ENCODE assay signal across 14 cellular contexts in the genomic region with DNA sequence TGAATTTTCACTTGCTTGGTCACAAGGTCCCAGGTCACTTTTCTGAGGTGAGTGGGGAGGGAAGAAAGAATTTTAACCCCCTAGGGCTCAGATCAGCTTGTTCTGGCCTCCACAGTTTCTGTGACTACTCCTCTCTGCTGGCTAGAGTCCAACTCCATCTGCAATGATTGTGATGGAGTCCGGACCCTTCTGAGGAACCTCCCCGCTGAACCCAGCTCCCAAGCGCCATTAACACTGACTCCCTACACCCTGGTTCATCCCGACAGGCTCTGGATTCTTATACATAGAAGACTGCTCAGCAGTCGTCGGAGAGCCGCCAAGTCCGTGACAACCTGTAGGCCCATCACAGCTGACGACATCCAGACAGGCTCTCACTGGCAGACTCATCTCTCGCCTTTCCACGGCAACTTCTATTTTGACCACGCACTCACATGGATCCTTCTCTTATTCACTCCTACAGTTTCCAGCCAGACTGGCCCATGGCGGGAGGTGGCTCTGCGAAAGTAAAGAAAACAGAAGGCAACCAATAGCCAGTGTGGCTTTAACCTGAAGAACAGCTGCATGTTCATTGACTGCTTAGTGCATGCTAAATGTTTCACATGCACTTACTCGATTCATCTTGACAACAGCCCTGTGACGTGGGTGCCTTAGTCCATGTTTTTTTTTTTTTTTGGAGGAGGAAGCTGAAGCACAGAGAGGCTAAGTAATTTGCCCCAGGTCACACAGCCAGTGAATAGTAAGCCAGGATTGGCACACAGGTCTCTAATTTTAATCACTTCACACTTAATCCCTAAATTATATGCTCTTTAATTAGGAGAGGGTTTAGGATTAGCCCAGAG.
A peak's percentile ranks its signal among the peaks of the same experiment; 100 is the strongest.
DNase-seq lines count a peak whose midpoint lies in the region; ATAC-seq and TF ChIP-seq lines count a peak whose summit lies in the region.
"Had no signal": no experiment of that assay in that cellular context is flagged by ENCODE, and none has a peak within 500 bp of the region (broad histone marks: within the 10 kb centered on the region; RNA-seq: fewer than 3 reads in every experiment).

No MANE protein-coding gene starts in this region.

- no peak for TF ChIP-seq POLR2A in transverse colon (IDR thresholded peaks at IDR 0.05)

- ATAC-seq in activated T-helper 17 cell treated with anti-CD3 and anti-CD28 coated beads, Interleukin-2, amount 50 U/mL, for 72 hours (replicated peaks) = no peak
- ATAC-seq: esophagus mucosa had no signal

- no peak overlapping the region for H3K4me3 Mint-ChIP-seq in activated T-helper 17 cell treated with anti-CD3 and anti-CD28 coated beads, Interleukin-2, amount 50 U/mL, for 72 hours

- H2BK15ac ChIP-seq in mesenchymal stem cell (ENCODE audit: low read depth, poor library complexity, severe bottlenecking) = no peak overlapping the region

- H3K36me3 ChIP-seq in cardiac muscle cell (no peaks in the 10 kb centered on the region), right atrium auricular region (no peaks in the 10 kb centered on the region), mesenchymal stem cell (ENCODE audit: control insufficient read depth in 1 of 2, insufficient read depth in 2 of 2, low read depth in 1 of 2, low read length in 2 of 2) (no peaks in the 10 kb centered on the region), transverse colon (no peaks in the 10 kb centered on the region), smooth muscle cell (ENCODE audit: low read depth) (no peaks in the 10 kb centered on the region)
- H3K36me3 ChIP-seq: breast epithelium, tibial artery had no signal

- H4K8ac ChIP-seq in mesenchymal stem cell (ENCODE audit: low read length) = no peak overlapping the region

- no peak overlapping the region for H3K9ac ChIP-seq in mesenchymal stem cell (ENCODE audit: low read length)
- no peak overlapping the region for H3K9ac ChIP-seq in smooth muscle cell (ENCODE audit: low read depth)

- H2BK5ac ChIP-seq in mesenchymal stem cell (ENCODE audit: low read depth, low read length, poor library complexity, severe bottlenecking) = no peak overlapping the region

- H4K20me1 ChIP-seq in smooth muscle cell (ENCODE audit: low read depth) = no peaks in the 10 kb centered on the region

- H3K27ac ChIP-seq in cardiac muscle cell = peak overlapping the region; percentile 52
- no peak overlapping the region for H3K27ac ChIP-seq in right atrium auricular region
- no peak overlapping the region for H3K27ac ChIP-seq in mesenchymal stem cell (ENCODE audit: low read length, poor library complexity, severe bottlenecking)
- peak overlapping the region; percentile 14 to 69 (median 38) for H3K27ac ChIP-seq in transverse colon
- no peak overlapping the region for H3K27ac ChIP-seq in smooth muscle cell (ENCODE audit: low read depth)
- H3K27ac ChIP-seq: tibial artery had no signal

- TF ChIP-seq CTCF in cardiac muscle cell (IDR thresholded peaks at IDR 0.05; ENCODE audit: low read depth, low read length) (no peak), right atrium auricular region (IDR thresholded peaks at IDR 0.05) (no peak), transverse colon (IDR thresholded peaks at IDR 0.05) (no peak), smooth muscle cell (IDR thresholded peaks at IDR 0.05; ENCODE audit: borderline replicate concordance, insufficient read depth, poor library complexity, severe bottlenecking) (no peak)

- no peak overlapping the region for H2AK5ac ChIP-seq in mesenchymal stem cell (ENCODE audit: low read length, severe bottlenecking)

- H2AFZ ChIP-seq in mesenchymal stem cell (ENCODE audit: low read depth, low read length) (no peak overlapping the region), smooth muscle cell (ENCODE audit: low read depth) (no peak overlapping the region)

- peak; percentile 44 to 56 for DNase-seq in cardiac muscle cell (ENCODE audit: low read depth in 1 of 2, low spot score in 1 of 2)
- no peak for DNase-seq in right atrium auricular region (ENCODE audit: low spot score)
- peak; percentile 91 for DNase-seq in mesenchymal stem cell
- no peak for DNase-seq in transverse colon
- no peak for DNase-seq in activated CD4-positive, alpha-beta T cell treated with anti-CD3 and anti-CD28 coated beads, Interleukin-2, amount 50 U/mL, for 1 hour
- DNase-seq in smooth muscle cell (lab: John Stamatoyannopoulos, UW; ENCODE audit: unreplicated experiment) = no peak
- DNase-seq in RKO (ENCODE audit: low spot score) = no peak
- DNase-seq: activated T-cell treated with anti-CD3 and anti-CD28 coated beads, Interleukin-2, amount 50 U/mL, for 1 hour; NCI-H2029 treated with DMSO at 0.1 percent for 48 hours; RPMI8226; tibial artery had no signal

- H3K4me1 ChIP-seq in cardiac muscle cell (ENCODE audit: low read depth) (peaks cover 25% of the 10 kb centered on the region), right atrium auricular region (peaks cover 0 to 25% of the 10 kb centered on the region in 2 donors), mesenchymal stem cell (ENCODE audit: control insufficient read depth, insufficient read depth, low read depth, low read length) (peaks cover 6% of the 10 kb centered on the region), transverse colon (peaks cover 12 to 28% (median 16%) of the 10 kb centered on the region in 4 donors), smooth muscle cell (ENCODE audit: low read depth) (peaks cover 30% of the 10 kb centered on the region)
- H3K4me1 ChIP-seq: breast epithelium, tibial artery had no signal

- no peak overlapping the region for H4K91ac ChIP-seq in mesenchymal stem cell (ENCODE audit: low read length)

- H3K79me2 ChIP-seq in smooth muscle cell (ENCODE audit: low read depth) = no peaks in the 10 kb centered on the region

- H3K4me1 Mint-ChIP-seq in activated T-helper 17 cell treated with anti-CD3 and anti-CD28 coated beads, Interleukin-2, amount 50 U/mL, for 72 hours = peaks cover 9% of the 10 kb centered on the region

- H3F3A ChIP-seq in smooth muscle cell (ENCODE audit: low read depth) = no peaks in the 10 kb centered on the region

- peak overlapping the region; percentile 61 for H2BK120ac ChIP-seq in mesenchymal stem cell (ENCODE audit: low read depth, low read length)

- in situ Hi-C loops in transverse colon (cut with MboI; ENCODE audit: low pct_ligation_motif_present in 1 of 4, low pct_unique_long_range_greater_than_20kb in 1 of 4, low sequenced_read_pairs in 3 of 4) = loop anchor here in 1 of 4 donors (25.0 kb wide), 1 partner anchor 516 kb away; a partner anchor contains a TSS

- H3K27me3 Mint-ChIP-seq in activated T-helper 17 cell treated with anti-CD3 and anti-CD28 coated beads, Interleukin-2, amount 50 U/mL, for 72 hours = no peaks in the 10 kb centered on the region

- intact Hi-C loops in transverse colon (cut with DNase I; ENCODE audit: low total_unique reads) = loop anchor here (1.0 kb wide), 1 partner anchor 19 kb away; no protein-coding TSS in a partner anchor

- no peaks in the 10 kb centered on the region for H3K27me3 ChIP-seq in cardiac muscle cell
- no peaks in the 10 kb centered on the region for H3K27me3 ChIP-seq in right atrium auricular region
- peaks cover 19 to 48% of the 10 kb centered on the region in 2 experiments for H3K27me3 ChIP-seq in mesenchymal stem cell (ENCODE audit: control insufficient read depth in 1 of 2, insufficient read depth in 1 of 2, low read length in 2 of 2)
- H3K27me3 ChIP-seq in transverse colon = no peaks in the 10 kb centered on the region
- peaks cover 17% of the 10 kb centered on the region for H3K27me3 ChIP-seq in smooth muscle cell (ENCODE audit: low read depth)
- H3K27me3 ChIP-seq: breast epithelium had no signal

- WGBS in mesenchymal stem cell = 38% methylated on average over 16 of the region's 16 CpGs
- WGBS in transverse colon (ENCODE audit: low coverage in 1 of 2), 2 donors = 54 to 68% methylated on average over 5 to 16 of the region's 16 CpGs
- 57% methylated on average over 16 of the region's 16 CpGs for WGBS in smooth muscle cell (ENCODE audit: low lambda C conversion rate)

- no peaks in the 10 kb centered on the region for H3K9me3 ChIP-seq in cardiac muscle cell (ENCODE audit: low read depth)
- no peaks in the 10 kb centered on the region for H3K9me3 ChIP-seq in right atrium auricular region
- H3K9me3 ChIP-seq in mesenchymal stem cell (ENCODE audit: control insufficient read depth, low read length) = no peaks in the 10 kb centered on the region
- H3K9me3 ChIP-seq in transverse colon = no peaks in the 10 kb centered on the region
- H3K9me3 ChIP-seq in smooth muscle cell (replicated peaks; ENCODE audit: low read depth) = no peaks in the 10 kb centered on the region
- H3K9me3 ChIP-seq: breast epithelium, tibial artery had no signal

- peak overlapping the region in 1 of 2 experiments; percentile 97 for H3K4ac ChIP-seq in mesenchymal stem cell (ENCODE audit: low read depth in 1 of 2, low read length in 2 of 2)

- peak overlapping the region; percentile 37 to 42 for H3K18ac ChIP-seq in mesenchymal stem cell (ENCODE audit: low read depth in 1 of 2, low read length in 2 of 2)

- H3K79me1 ChIP-seq in mesenchymal stem cell (replicated peaks; ENCODE audit: low read length, poor library complexity, severe bottlenecking) = no peaks in the 10 kb centered on the region

- no peak overlapping the region for H3K4me2 ChIP-seq in mesenchymal stem cell (ENCODE audit: low read length, poor library complexity, severe bottlenecking)
- H3K4me2 ChIP-seq in smooth muscle cell = no peak overlapping the region

- no peak overlapping the region for H3K14ac ChIP-seq in mesenchymal stem cell (ENCODE audit: low read length in 2 of 2)

- H3K23ac ChIP-seq in mesenchymal stem cell (ENCODE audit: low read length in 2 of 2) = no peak overlapping the region

- no peak overlapping the region for H3K4me3 ChIP-seq in cardiac muscle cell
- no peak overlapping the region for H3K4me3 ChIP-seq in right atrium auricular region
- H3K4me3 ChIP-seq in mesenchymal stem cell (ENCODE audit: insufficient read depth in 1 of 2, low read depth in 1 of 2, low read length in 2 of 2) = no peak overlapping the region
- no peak overlapping the region for H3K4me3 ChIP-seq in transverse colon
- no peak overlapping the region for H3K4me3 ChIP-seq in smooth muscle cell
- H3K4me3 ChIP-seq: breast epithelium, tibial artery had no signal

- H2BK12ac ChIP-seq in mesenchymal stem cell (ENCODE audit: low read length in 2 of 2) = peak overlapping the region; percentile 71 to 83

- H3K9me3 Mint-ChIP-seq in activated T-helper 17 cell treated with anti-CD3 and anti-CD28 coated beads, Interleukin-2, amount 50 U/mL, for 72 hours = no peaks in the 10 kb centered on the region

- no peak for TF ChIP-seq EP300 in transverse colon (IDR thresholded peaks at IDR 0.05; ENCODE audit: low read depth)

- H3K36me3 Mint-ChIP-seq in activated T-helper 17 cell treated with anti-CD3 and anti-CD28 coated beads, Interleukin-2, amount 50 U/mL, for 72 hours (ENCODE audit: low read depth) = no peaks in the 10 kb centered on the region

- H3K27ac Mint-ChIP-seq in activated T-helper 17 cell treated with anti-CD3 and anti-CD28 coated beads, Interleukin-2, amount 50 U/mL, for 72 hours = peak overlapping the region; percentile 2

Comparison
In these comparisons a context has a peak if more than half of its experiments do, and no peak if none do; other contexts are left out.
1. DNase-seq: peak in cardiac muscle cell (2 of 2) and mesenchymal stem cell (single experiment); none in right atrium auricular region (single experiment), transverse colon (single experiment), activated CD4-positive, alpha-beta T cell treated with anti-CD3 and anti-CD28 coated beads, Interleukin-2, amount 50 U/mL, for 1 hour (single experiment), smooth muscle cell (single experiment) and RKO (single experiment).
2. H3K27ac ChIP-seq: peak in cardiac muscle cell (single experiment) and transverse colon (4 of 4); none in right atrium auricular region (0 of 2), mesenchymal stem cell (single experiment) and smooth muscle cell (single experiment).